16 cellular contexts compared by ENCODE assay signal in the genomic region with DNA sequence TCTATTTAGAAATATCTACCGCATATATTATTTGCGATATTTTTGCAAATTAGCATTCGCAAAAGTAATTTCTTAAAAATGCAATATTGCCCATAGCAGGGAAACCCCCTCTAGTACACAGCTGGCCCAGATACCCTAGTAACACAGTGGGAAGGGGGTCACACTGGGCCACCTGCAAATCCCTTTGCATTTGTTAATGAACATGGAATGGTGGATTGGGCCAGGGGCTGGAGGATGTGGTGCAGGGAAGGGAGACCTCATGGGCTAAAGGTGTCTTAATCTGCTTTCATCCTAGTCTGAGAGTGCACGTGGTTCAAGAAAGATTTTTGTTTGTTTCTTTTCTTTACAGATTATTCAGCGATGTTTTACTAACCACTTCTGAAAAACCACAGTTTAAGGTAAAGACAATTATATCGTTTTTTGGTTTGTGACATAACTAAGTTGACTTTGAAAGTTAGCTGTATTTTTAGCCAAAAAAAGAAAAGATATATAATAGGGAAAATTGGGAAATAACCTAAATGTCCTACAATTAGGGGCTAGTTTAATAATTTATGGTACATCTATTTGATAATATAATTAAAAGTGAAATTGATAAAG. TPM values are rescaled to one million over a fixed set of nuclear protein-coding genes. Genes with fewer than 3 reads are reported as not detected.
DNase-seq lines count a peak whose midpoint lies in the region; ATAC-seq, FAIRE-seq and TF ChIP-seq lines count a peak whose summit lies in the region.
"Had no signal": no experiment of that assay in that cellular context is flagged by ENCODE, and none has a peak within 500 bp of the region (broad histone marks: within the 10 kb centered on the region; RNA-seq: fewer than 3 reads in every experiment).

No MANE protein-coding gene starts in this region.

- no peak overlapping the region for H4K8ac ChIP-seq in H1 (ENCODE audit: extremely low read depth, insufficient read depth, low read length)

- TF ChIP-seq RAD21 in H1 (IDR thresholded peaks at IDR 0.05 in 1 of 2, conservative IDR thresholded peaks at IDR 0.05 in 1 of 2; ENCODE audit: low read depth in 2 of 2, low read length in 2 of 2) = no peak

- H3K36me3 ChIP-seq in GM23248 (ENCODE audit: low read depth) (peaks cover 30% of the 10 kb centered on the region; the same call in 1 of the 2 replicates), PC-3 (ENCODE audit: low read depth, low read length) (no peaks in the 10 kb centered on the region), H1 (ENCODE audit: control insufficient read depth in 2 of 4, insufficient read depth in 4 of 4, low read length in 3 of 4) (no peaks in the 10 kb centered on the region), osteoblast (ENCODE audit: insufficient read depth, low read length) (peaks cover 26% of the 10 kb centered on the region)

- in situ Hi-C loops in GM23248 (cut with MboI) = no loop called here

- H3K27me3 ChIP-seq in GM23248 (replicated peaks; ENCODE audit: insufficient read depth) (no peaks in the 10 kb centered on the region), PC-3 (ENCODE audit: low read length) (no peaks in the 10 kb centered on the region), H1 (replicated peaks in 1 of 4; ENCODE audit: control insufficient read depth in 3 of 4, extremely low read depth in 1 of 4, insufficient read depth in 3 of 4, low read length in 3 of 4) (no peaks in the 10 kb centered on the region), osteoblast (ENCODE audit: insufficient read depth, low read length) (no peaks in the 10 kb centered on the region)
- H3K27me3 ChIP-seq: MG63 had no signal

- no peak overlapping the region; the same call in 1 of the 2 replicates for H3K9ac ChIP-seq in GM23248
- H3K9ac ChIP-seq in PC-3 (ENCODE audit: low read length) = peak overlapping the region; percentile 7; the same call in 1 of the 2 replicates
- no peak overlapping the region for H3K9ac ChIP-seq in H1 (replicated peaks in 1 of 4; ENCODE audit: extremely low read depth in 1 of 4, low read depth in 3 of 4, low read length in 3 of 4)

- CTCF ChIA-PET in PC-3 (lab: Charles Lee) (interaction anchor here (0.7 kb wide), 1 partner anchor 1244 kb away, joined by 3 read pairs; no protein-coding TSS in a partner anchor), H1 (lab: Charles Lee; ENCODE audit: partially characterized antibody) (interaction anchor here (0.7 to 5.4 kb wide), 5 partner anchors 10 to 166 kb away, joined by 3 to 33 read pairs (median 4); no protein-coding TSS in a partner anchor)

- 93 to 95% methylated on average over 6 of the region's 6 CpGs for WGBS in GM23248 (ENCODE audit: low coverage in 1 of 2, low lambda C conversion rate in 2 of 2, missing lambda C conversion rate in 2 of 2), 2 experiments
- WGBS in H1 (ENCODE audit: extremely low coverage in 1 of 2, insufficient coverage in 1 of 2, insufficient read length in 1 of 2, insufficient replicate concordance in 2 of 2, low coverage in 1 of 2, low lambda C conversion rate in 2 of 2, missing lambda C conversion rate in 1 of 2), 2 experiments = 64% methylated on average over 6 of the region's 6 CpGs; no CpG with 5 or more reads in 1 of the 2 experiments

- no peaks in the 10 kb centered on the region for H4K20me1 ChIP-seq in GM23248 (ENCODE audit: insufficient read depth)
- no peaks in the 10 kb centered on the region for H4K20me1 ChIP-seq in PC-3 (ENCODE audit: low read length)
- no peaks in the 10 kb centered on the region for H4K20me1 ChIP-seq in H1 (replicated peaks in 1 of 2; ENCODE audit: control insufficient read depth in 1 of 2, insufficient read depth in 2 of 2, low read length in 2 of 2)
- H4K20me1 ChIP-seq in osteoblast (ENCODE audit: insufficient read depth, low read length) = no peaks in the 10 kb centered on the region

- TF ChIP-seq CTCF in PC-3 (conservative IDR thresholded peaks at IDR 0.05; ENCODE audit: low read depth, low read length) (no peak), H1 (IDR thresholded peaks at IDR 0.05; ENCODE audit: control extremely low read depth in 1 of 3, insufficient read depth in 1 of 3, low read depth in 1 of 3, low read length in 3 of 3) (no peak), osteoblast (IDR thresholded peaks at IDR 0.05; ENCODE audit: extremely low read depth, low read depth, low read length) (no peak)

- H4K5ac ChIP-seq in H1 (ENCODE audit: insufficient read length, low read depth, low read length) = no peak overlapping the region

- no peak for TF ChIP-seq POLR2A in H1 (IDR thresholded peaks at IDR 0.05; ENCODE audit: control extremely low read depth in 1 of 2, low read depth in 2 of 2, low read length in 2 of 2)

- H3K79me2 ChIP-seq in GM23248 (ENCODE audit: insufficient read depth) (no peaks in the 10 kb centered on the region), PC-3 (ENCODE audit: low read length) (no peaks in the 10 kb centered on the region), H1 (ENCODE audit: control insufficient read depth in 1 of 2, insufficient read depth in 2 of 2, low read length in 2 of 2) (no peaks in the 10 kb centered on the region), osteoblast (ENCODE audit: insufficient read depth, low read length) (no peaks in the 10 kb centered on the region)

- no peak overlapping the region for H3K56ac ChIP-seq in H1 (replicated peaks; ENCODE audit: insufficient read length, low read depth, low read length)

- no peak overlapping the region for H2AK5ac ChIP-seq in H1 (ENCODE audit: low read depth, low read length)

- no peak overlapping the region for H2BK5ac ChIP-seq in H1 (ENCODE audit: low read depth, low read length)

- POLR2A ChIA-PET in PC-3 (lab: Charles Lee; ENCODE audit: unreplicated experiment) = no interaction called here
- POLR2A ChIA-PET in H1 (lab: Charles Lee; ENCODE audit: partially characterized antibody) = interaction anchor here (1.4 kb wide), 1 partner anchor 9 kb away, joined by 5 read pairs; no protein-coding TSS in a partner anchor

- H3K4me3 ChIP-seq in GM23248 = no peak overlapping the region
- H3K4me3 ChIP-seq in PC-3 (ENCODE audit: low read length) = no peak overlapping the region
- H3K4me3 ChIP-seq in H1 (ENCODE audit: extremely low read depth in 1 of 4, insufficient read depth in 2 of 4, low read depth in 3 of 4, low read length in 4 of 4) = no peak overlapping the region
- no peak overlapping the region for H3K4me3 ChIP-seq in osteoblast (ENCODE audit: insufficient read depth, low read length)
- H3K4me3 ChIP-seq: MG63 had no signal

- H3K9me2 ChIP-seq in GM23248 (ENCODE audit: insufficient read depth) (no peaks in the 10 kb centered on the region), PC-3 (replicated peaks; ENCODE audit: low read length) (no peaks in the 10 kb centered on the region)

- peak; percentile 69 for FAIRE-seq in H1 (lab: Jason Lieb, UNC)

- no peak overlapping the region for H4K91ac ChIP-seq in H1 (replicated peaks; ENCODE audit: insufficient read length, low read length)

- H3K4me1 ChIP-seq in GM23248 (ENCODE audit: insufficient read depth) = peaks cover 14% of the 10 kb centered on the region
- peaks cover 16% of the 10 kb centered on the region for H3K4me1 ChIP-seq in PC-3 (ENCODE audit: insufficient read depth, low read length)
- H3K4me1 ChIP-seq in H1 (replicated peaks in 1 of 4; ENCODE audit: control insufficient read depth in 3 of 4, insufficient read depth in 4 of 4, low read length in 3 of 4) = peaks cover 0 to 6% (median 2%) of the 10 kb centered on the region in 4 experiments; a peak in 3 of 7 replicates
- H3K4me1 ChIP-seq in osteoblast (ENCODE audit: insufficient read depth, low read length) = peaks cover 12% of the 10 kb centered on the region

- no peak overlapping the region for H3K18ac ChIP-seq in H1 (ENCODE audit: extremely low read depth, low read length)

- no peak overlapping the region for H2BK120ac ChIP-seq in H1 (replicated peaks; ENCODE audit: low read depth, low read length)

- H3K4me2 ChIP-seq in GM23248 (ENCODE audit: unreplicated experiment) (no peak overlapping the region), PC-3 (ENCODE audit: low read length) (no peak overlapping the region), H1 (ENCODE audit: insufficient read depth in 1 of 2, low read depth in 2 of 2, low read length in 2 of 2) (no peak overlapping the region), osteoblast (ENCODE audit: insufficient read depth, low read length) (no peak overlapping the region)

- BruUV-seq in PC-3 (replicated peaks; lab: Mats Ljungman, UMichigan) = no TSS peak

- H3K9me3 ChIP-seq in GM23248 (ENCODE audit: low read depth) (no peaks in the 10 kb centered on the region), PC-3 (ENCODE audit: low read length) (no peaks in the 10 kb centered on the region), H1 (ENCODE audit: insufficient read depth in 2 of 2, low read depth in 1 of 2, low read length in 1 of 2) (no peaks in the 10 kb centered on the region), osteoblast (ENCODE audit: low read depth, low read length) (no peaks in the 10 kb centered on the region)
- H3K9me3 ChIP-seq: MG63 had no signal

- H3K23me2 ChIP-seq in H1 (ENCODE audit: low read depth, low read length) = no peaks in the 10 kb centered on the region

- no peak overlapping the region for H2BK20ac ChIP-seq in H1 (ENCODE audit: low read length)

- H2AFZ ChIP-seq in GM23248 = no peak overlapping the region
- no peak overlapping the region for H2AFZ ChIP-seq in PC-3 (ENCODE audit: low read length)
- H2AFZ ChIP-seq in H1 (ENCODE audit: low read length) = no peak overlapping the region
- H2AFZ ChIP-seq in osteoblast (ENCODE audit: low read length) = no peak overlapping the region

- no peak overlapping the region for H2BK12ac ChIP-seq in H1 (ENCODE audit: low read depth, low read length)

- ATAC-seq in PC-3 (no peak), HG02973 (IDR thresholded peaks at IDR 0.05; ENCODE audit: unreplicated experiment) (no peak)

- intact Hi-C loops in PC-3 (cut with micrococcal nuclease) = loop anchor here (1.0 to 2.0 kb wide), 2 partner anchors 15 to 29 kb away; a partner anchor contains a TSS

- H3K4ac ChIP-seq in H1 (replicated peaks; ENCODE audit: insufficient read length, low read depth, low read length) = no peak overlapping the region

- DNase-seq in GM23248 = no peak
- no peak for DNase-seq in PC-3
- DNase-seq in H1 (ENCODE audit: low read depth in 1 of 2, low spot score in 2 of 2) = no peak
- DNase-seq in osteoblast (ENCODE audit: insufficient read length, low spot score, missing footprints) = no peak
- no peak for DNase-seq in caudate nucleus (lab: John Stamatoyannopoulos, UW)
- DNase-seq in NAMALWA (ENCODE audit: low spot score) = no peak
- DNase-seq in activated CD8-positive, alpha-beta memory T cell treated with anti-CD3 and anti-CD28 coated beads, Interleukin-2, amount 50 U/mL, for 48 hours = no peak
- DNase-seq: CD8-positive, alpha-beta memory T cell; DMS 273 treated with DMSO at 0.1 percent for 48 hours; KG1; NCI-H1105 treated with DMSO at 0.1 percent for 48 hours; NCI-H1930; NCI-H2171 treated with DMSO at 0.1 percent for 48 hours; NCI-H510A had no signal

- H3F3A ChIP-seq in GM23248 (ENCODE audit: insufficient read depth) = peaks cover 20% of the 10 kb centered on the region
- no peaks in the 10 kb centered on the region for H3F3A ChIP-seq in PC-3 (ENCODE audit: low read length, unreplicated experiment)

- H2BK15ac ChIP-seq in H1 (ENCODE audit: low read length) = no peak overlapping the region

- H3K27ac ChIP-seq in GM23248 (peak overlapping the region; percentile 41; the same call in 1 of the 2 replicates), PC-3 (ENCODE audit: low read length) (peak overlapping the region; percentile 62), H1 (ENCODE audit: low read depth, low read length) (no peak overlapping the region), osteoblast (ENCODE audit: low read depth, low read length) (peak overlapping the region; percentile 45), caudate nucleus (ENCODE audit: low read depth, low read length) (no peak overlapping the region)

- H3K23ac ChIP-seq in H1 (ENCODE audit: insufficient read length) = no peak overlapping the region

- H3K14ac ChIP-seq in H1 (ENCODE audit: insufficient read length) = no peak overlapping the region

- TF ChIP-seq EP300 in H1 (IDR thresholded peaks at IDR 0.05; ENCODE audit: borderline replicate concordance in 1 of 2, low read depth in 2 of 2, low read length in 2 of 2) = no peak

- no peaks in the 10 kb centered on the region for H3K79me1 ChIP-seq in H1 (ENCODE audit: low read depth, low read length)

RNA-seq across cellular contexts. Expression of a gene that starts 30.0 kb away (rescaled TPM):
- total RNA-seq in GM23248 (2014; rRNA removed; shearing (Covaris generic)) = 108 and 110 TPM in 2 replicates
- 119 and 126 TPM in 2 replicates for polyA plus RNA-seq in GM23248 (2016; fragmentation: Nextera tagmentation; extraction: Ambion mirVana)
- 103 and 140 TPM in 2 replicates for total RNA-seq in PC-3 (2014; rRNA removed)
- total RNA-seq in H1 (2021; fragmentation: NEBNext Ultra II Directional; extraction: Animal tissue kit (Norgen Biotek cat#: 25700)) = 132 and 140 TPM in 2 replicates
- 61.9 and 90.4 TPM in 2 replicates for polyA plus RNA-seq in H1 (2011; rRNA removed)
- 132 TPM for polyA plus RNA-seq in H1 (2011; cell fraction: cytosol; rRNA removed)
- polyA plus RNA-seq in H1 (2011; cell fraction: nucleus; rRNA removed) = 58.1 TPM
- 128 to 145 TPM (median 131 TPM) in 4 replicates for polyA plus RNA-seq in H1 (2012, experiment 1 of 2)
- polyA plus RNA-seq in H1 (2012, experiment 2 of 2) = 36.4 TPM
- polyA plus RNA-seq in H1 (2013, experiment 1 of 2) = 99.7 TPM
- 105 TPM for polyA plus RNA-seq in H1 (2013, experiment 2 of 2)
- 61.4 and 69.7 TPM in 2 replicates for polyA minus RNA-seq in H1 (2011; rRNA and poly(A)+ RNA removed)
- polyA minus RNA-seq in H1 (2011; cell fraction: cytosol; rRNA and poly(A)+ RNA removed) = 44.0 TPM
- 60.3 TPM for polyA minus RNA-seq in H1 (2011; cell fraction: nucleus; rRNA and poly(A)+ RNA removed)
- 68.4 and 78.2 TPM in 2 replicates for total RNA-seq in osteoblast

Comparison
In these comparisons a context has a peak if more than half of its experiments do, and no peak if none do; other contexts are left out.
1. H3K27ac ChIP-seq: peak in GM23248 (single experiment), PC-3 (single experiment) and osteoblast (single experiment); none in H1 (single experiment) and caudate nucleus (single experiment).